21 cellular contexts compared by ENCODE assay signal in genomic region chr21:34950980-34951379, GRCh38.
DNase-seq lines count a peak whose midpoint lies in the region; ATAC-seq and TF ChIP-seq lines count a peak whose summit lies in the region.
"Had no signal": no experiment of that assay in that cellular context is flagged by ENCODE, and none has a peak within 500 bp of the region (broad histone marks: within the 10 kb centered on the region; RNA-seq: fewer than 3 reads in every experiment).

No MANE protein-coding gene starts in this region.

- H3K27ac ChIP-seq in BLaER1, result 0 out of 2 replicates have a peak overlapping the region, but pooled peaks have one; percentile 1
- H3K27ac ChIP-seq: BLaER1 treated with 17β-estradiol and CSF1 and Interleukin-3, amounts not matched to agents 10 nM and 100 nM; GM23248; SK-N-MC had no signal

- POLR2A ChIA-PET in HEK293T (lab: Yijun Ruan, JAX), result no interaction called here

- peaks cover 91% of the 10 kb centered on the region for H3K36me3 ChIP-seq in BLaER1
- H3K36me3 ChIP-seq: HAP-1 had no signal

- H3K9ac ChIP-seq in BLaER1, result no peak overlapping the region
- H3K9ac ChIP-seq: BLaER1 treated with 17β-estradiol and CSF1 and Interleukin-3, amounts not matched to agents 10 nM and 100 nM; GM23248 had no signal

- peaks cover 67% of the 10 kb centered on the region for H3K4me1 ChIP-seq in BLaER1
- H3K4me1 ChIP-seq: HAP-1 had no signal

- CTCF ChIA-PET in HEK293T (lab: Yijun Ruan, JAX), result interaction anchor here (0.6 kb wide), 1 partner anchor 39 kb away, joined by 3 read pairs; no protein-coding TSS in a partner anchor

- no peaks in the 10 kb centered on the region for H3K27me3 ChIP-seq in BLaER1
- H3K27me3 ChIP-seq: BLaER1 treated with 17β-estradiol and CSF1 and Interleukin-3, amounts not matched to agents 10 nM and 100 nM had no signal

- DNase-seq in HEK293T (ENCODE audit: extremely low spot score), result no peak
- DNase-seq in SW480 (ENCODE audit: low spot score), result peak; percentile 65
- peak; percentile 70 for DNase-seq in islet precursor cell
- no peak for DNase-seq in GM19240 (ENCODE audit: insufficient read length, low spot score)
- DNase-seq: DND-41, GM23248, KBM-7, MV-4-11, NCI-H187, NCI-H2107, NCI-H226, NCI-H526, OCI-M1, SHP77, T-cell had no signal

- no peak for ATAC-seq in HG02610 (IDR thresholded peaks at IDR 0.05; ENCODE audit: unreplicated experiment)
- no peak for ATAC-seq in HG02981 (IDR thresholded peaks at IDR 0.05; ENCODE audit: unreplicated experiment)
- ATAC-seq: T-cell had no signal

- H3K4me2 ChIP-seq in BLaER1, result no peak overlapping the region
- H3K4me2 ChIP-seq: BLaER1 treated with 17β-estradiol and CSF1 and Interleukin-3, amounts not matched to agents 10 nM and 100 nM had no signal

- H4K20me1 ChIP-seq in BLaER1, result peaks cover 100% of the 10 kb centered on the region

- no peak overlapping the region for H3K4me3 ChIP-seq in BLaER1
- H3K4me3 ChIP-seq: BLaER1 treated with 17β-estradiol and CSF1 and Interleukin-3, amounts not matched to agents 10 nM and 100 nM; GM23248; HAP-1; SK-N-MC had no signal

- H3K9me3 ChIP-seq in BLaER1, result no peaks in the 10 kb centered on the region; the same call in 1 of the 2 replicates
- H3K9me3 ChIP-seq: HAP-1 had no signal

TF ChIP-seq in HEK293T, 16 proteins besides CTCF, POLR2A, EP300 and RAD21:
- no peak for TF ChIP-seq HDGF (IDR thresholded peaks at IDR 0.05; ENCODE audit: borderline replicate concordance)
- TF ChIP-seq LEF1 (IDR thresholded peaks at IDR 0.05; ENCODE audit: borderline replicate concordance), result no peak
- TF ChIP-seq, protein P1, sequence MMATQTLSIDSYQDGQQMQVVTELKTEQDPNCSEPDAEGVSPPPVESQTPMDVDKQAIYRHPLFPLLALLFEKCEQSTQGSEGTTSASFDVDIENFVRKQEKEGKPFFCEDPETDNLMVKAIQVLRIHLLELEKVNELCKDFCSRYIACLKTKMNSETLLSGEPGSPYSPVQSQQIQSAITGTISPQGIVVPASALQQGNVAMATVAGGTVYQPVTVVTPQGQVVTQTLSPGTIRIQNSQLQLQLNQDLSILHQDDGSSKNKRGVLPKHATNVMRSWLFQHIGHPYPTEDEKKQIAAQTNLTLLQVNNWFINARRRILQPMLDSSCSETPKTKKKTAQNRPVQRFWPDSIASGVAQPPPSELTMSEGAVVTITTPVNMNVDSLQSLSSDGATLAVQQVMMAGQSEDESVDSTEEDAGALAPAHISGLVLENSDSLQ (IDR thresholded peaks at IDR 0.05), result peak; percentile 25; the same call in 1 of the 2 replicates
- TF ChIP-seq SUZ12 (IDR thresholded peaks at IDR 0.05), result no peak
- TF ChIP-seq L3MBTL2 (conservative IDR thresholded peaks at IDR 0.05), result no peak
- TF ChIP-seq FOXA1 (IDR thresholded peaks at IDR 0.05), result no peak

Comparison
In these comparisons a context has a peak if more than half of its experiments do, and no peak if none do; other contexts are left out.
1. DNase-seq: peak in SW480 (single experiment) and islet precursor cell (single experiment); none in HEK293T (single experiment) and GM19240 (single experiment).